ENCODE assay signal across 8 cellular contexts in genomic region chr20:61387204-61387958, GRCh38.
DNase-seq lines count a peak whose midpoint lies in the region; ATAC-seq, FAIRE-seq and TF ChIP-seq lines count a peak whose summit lies in the region.

No MANE protein-coding gene starts in this region.

- TF ChIP-seq CTCF in bronchial epithelial cell (IDR thresholded peaks at IDR 0.05; ENCODE audit: insufficient read depth, low read length, severe bottlenecking) (no peak), mesothelial cell of epicardium (IDR thresholded peaks at IDR 0.05; ENCODE audit: unreplicated experiment) (no peak)

- peaks cover 17 to 41% (median 31%) of the 10 kb centered on the region in 11 experiments for H3K9me3 ChIP-seq in BLaER1 treated with 17β-estradiol and CSF1 and Interleukin-3, amounts not matched to agents 10 nM and 100 nM (replicated peaks in 1 of 11)

- H3K4me3 Mint-ChIP-seq in mesothelial cell of epicardium: peak overlapping the region; percentile 6

- ATAC-seq in GM19395 (IDR thresholded peaks at IDR 0.05; ENCODE audit: unreplicated experiment) (no peak), HG03565 (IDR thresholded peaks at IDR 0.05; ENCODE audit: unreplicated experiment) (no peak), HG03025 (IDR thresholded peaks at IDR 0.05; ENCODE audit: low FRiP score, unreplicated experiment) (no peak)

- peaks cover 12% of the 10 kb centered on the region for H3K27me3 Mint-ChIP-seq in mesothelial cell of epicardium (ENCODE audit: low read depth)

- H3K4me1 ChIP-seq in BLaER1 treated with 17β-estradiol and CSF1 and Interleukin-3, amounts not matched to agents 10 nM and 100 nM: peaks cover 8 to 47% (median 40%) of the 10 kb centered on the region in 10 experiments

- H3K36me3 Mint-ChIP-seq in mesothelial cell of epicardium: no peaks in the 10 kb centered on the region

- peaks cover 0 to 4% (median 0%) of the 10 kb centered on the region in 11 experiments; a peak in 2 of 22 replicates for H3K36me3 ChIP-seq in BLaER1 treated with 17β-estradiol and CSF1 and Interleukin-3, amounts not matched to agents 10 nM and 100 nM
- H3K36me3 ChIP-seq in bronchial epithelial cell (ENCODE audit: control insufficient read depth, insufficient read depth, low read length): no peaks in the 10 kb centered on the region

- H3K4me1 Mint-ChIP-seq in mesothelial cell of epicardium: peaks cover 10% of the 10 kb centered on the region

- no peaks in the 10 kb centered on the region for H3K27me3 ChIP-seq in BLaER1 treated with 17β-estradiol and CSF1 and Interleukin-3, amounts not matched to agents 10 nM and 100 nM
- no peaks in the 10 kb centered on the region for H3K27me3 ChIP-seq in bronchial epithelial cell (ENCODE audit: control insufficient read depth, insufficient read depth, low read length)

- peaks cover 24% of the 10 kb centered on the region for H3K9me3 Mint-ChIP-seq in mesothelial cell of epicardium

- peak; percentile 89 for FAIRE-seq in bronchial epithelial cell (lab: Jason Lieb, UNC)

- no peaks in the 10 kb centered on the region for H4K20me1 ChIP-seq in BLaER1 treated with 17β-estradiol and CSF1 and Interleukin-3, amounts not matched to agents 10 nM and 100 nM

- peak overlapping the region in 9 of 11 experiments; percentile 37 to 71 (median 48); a peak in 11 of 22 replicates for H3K9ac ChIP-seq in BLaER1 treated with 17β-estradiol and CSF1 and Interleukin-3, amounts not matched to agents 10 nM and 100 nM

- peak overlapping the region in 9 of 11 experiments; percentile 42 to 73 (median 66); a peak in 17 of 22 replicates for H3K27ac ChIP-seq in BLaER1 treated with 17β-estradiol and CSF1 and Interleukin-3, amounts not matched to agents 10 nM and 100 nM

- H3K4me2 ChIP-seq in BLaER1 treated with 17β-estradiol and CSF1 and Interleukin-3, amounts not matched to agents 10 nM and 100 nM: peak overlapping the region; percentile 61 to 88 (median 80)

- H3K4me3 ChIP-seq in BLaER1 treated with 17β-estradiol and CSF1 and Interleukin-3, amounts not matched to agents 10 nM and 100 nM: peak overlapping the region in 6 of 10 experiments; percentile 1 to 54 (median 38); a peak in 7 of 20 replicates
- no peak overlapping the region for H3K4me3 ChIP-seq in bronchial epithelial cell (ENCODE audit: low read depth, low read length)

- no peak overlapping the region for H3K27ac Mint-ChIP-seq in mesothelial cell of epicardium

- DNase-seq in HPDE6-E6E7 (ENCODE audit: extremely low spot score) (peak; percentile 93), bronchial epithelial cell (ENCODE audit: low read depth) (peak; percentile 68), mesothelial cell of epicardium (ENCODE audit: low spot score in 2 of 2, unreplicated experiment in 2 of 2) (peak in 1 of 2 experiments; percentile 49), NCI-H69 (lab: John Stamatoyannopoulos, UW) (no peak)
